Comparison of ENCODE assay signal across 37 cellular contexts in genomic region chr4:15516494-15516893, GRCh38. TPM values are rescaled to one million over a fixed set of nuclear protein-coding genes. Genes with fewer than 3 reads are reported as not detected.
"Had no signal": no experiment of that assay in that cellular context is flagged by ENCODE, and none has a peak within 500 bp of the region (broad histone marks: within the 10 kb centered on the region; RNA-seq: fewer than 3 reads in every experiment).

No MANE protein-coding gene starts in this region.

- DNase-seq: activated effector memory CD4-positive, alpha-beta T cell treated with anti-CD3 and anti-CD28 coated beads, Interleukin-2, amount 50 U/mL, for 16 hours; activated effector memory CD4-positive, alpha-beta T cell treated with Interleukin-2 at 50 U/mL for 16 hours; activated gamma-delta T cell; activated gamma-delta T cell treated with Interleukin-2 at 50 U/mL for 16 hours; activated naive CD4-positive, alpha-beta T cell; activated naive CD4-positive, alpha-beta T cell treated with anti-CD3 and anti-CD28 coated beads for 36 hours; activated naive CD4-positive, alpha-beta T cell treated with anti-CD3 and anti-CD28 coated beads, Interleukin-2, amount 10 ng/mL, durations not matched to agents 7 days and 5 days; activated naive CD4-positive, alpha-beta T cell treated with anti-CD3 and anti-CD28 coated beads, Interleukin-2, amount 50 U/mL, for 16 hours; activated naive CD4-positive, alpha-beta T cell treated with Interleukin-2 at 50 U/mL for 16 hours; activated naive CD8-positive, alpha-beta T cell treated with anti-CD3 and anti-CD28 coated beads for 36 hours; activated naive CD8-positive, alpha-beta T cell treated with anti-CD3 and anti-CD28 coated beads, Interleukin-2, amount 10 ng/mL, durations not matched to agents 7 days and 5 days; activated naive CD8-positive, alpha-beta T cell treated with anti-CD3 and anti-CD28 coated beads, Interleukin-2, amount 50 U/mL, for 24 hours; activated T-cell treated with anti-CD3 and anti-CD28 coated beads, Interleukin-2, amount 50 U/mL, for 1 hour; activated T-cell treated with anti-CD3 and anti-CD28 coated beads, Interleukin-2, amount 50 U/mL, for 24 hours; activated T-cell treated with anti-CD3 and anti-CD28 coated beads, Interleukin-2, amount 50 U/mL, for 4 hours; activated T-cell treated with anti-CD3 and anti-CD28 coated beads, Interleukin-2, amount 50 U/mL, for 48 hours; activated T-cell treated with anti-CD3 and anti-CD28 coated beads, Interleukin-2, amount 50 U/mL, for 72 hours; adrenal gland; amniotic stem cell; amygdala; anterior cingulate cortex; aorta; body of pancreas; brain microvascular endothelial cell; caudate nucleus; central memory CD4-positive, alpha-beta T cell; cerebellar nuclear complex had no signal

- H3K27ac ChIP-seq: adrenal gland, ascending aorta, body of pancreas, cardiac muscle cell had no signal

- H3K27ac Mint-ChIP-seq: activated naive CD4-positive, alpha-beta T cell treated with anti-CD3 and anti-CD28 coated beads for 36 hours; activated naive CD4-positive, alpha-beta T cell treated with anti-CD3 and anti-CD28 coated beads, Interleukin-2, amount 10 ng/mL, durations not matched to agents 7 days and 5 days; activated naive CD4-positive, alpha-beta T cell treated with anti-CD3 and anti-CD28 coated beads, Interleukin-2, amount 50 U/mL, for 24 hours; activated naive CD4-positive, alpha-beta T cell treated with anti-CD3 and anti-CD28 coated beads, Interleukin-2, amount 50 U/mL, for 72 hours; activated naive CD8-positive, alpha-beta T cell; activated naive CD8-positive, alpha-beta T cell treated with anti-CD3 and anti-CD28 coated beads for 36 hours; activated naive CD8-positive, alpha-beta T cell treated with anti-CD3 and anti-CD28 coated beads, Interleukin-2, amount 10 ng/mL, durations not matched to agents 7 days and 5 days; activated naive CD8-positive, alpha-beta T cell treated with anti-CD3 and anti-CD28 coated beads, Interleukin-2, amount 50 U/mL, for 24 hours; activated T-cell treated with anti-CD3 and anti-CD28 coated beads, Interleukin-2, amount 50 U/mL, for 24 hours; activated T-cell treated with anti-CD3 and anti-CD28 coated beads, Interleukin-2, amount 50 U/mL, for 72 hours; activated T-helper 1 cell treated with anti-CD3 and anti-CD28 coated beads, Interleukin-12 subunit alpha, Interleukin-12 subunit beta, Interleukin-2, Interleukin-4 antibody, amounts not matched to agents 30 ng/mL and 10 ng/mL and 1 ng/mL, durations not matched to agents 14 hours and 24 hours and 36 hours; activated T-helper 17 cell treated with anti-CD3 and anti-CD28 coated beads, Interleukin-2, amount 50 U/mL, for 72 hours; activated T-helper 2 cell treated with anti-CD3 and anti-CD28 coated beads, Interferon-gamma antibody, Interleukin-2, Interleukin-4, amounts not matched to agents 10 μg/mL and 5 μg/mL and 100 μg/mL, durations not matched to agents 14 hours and 24 hours and 36 hours; brain had no signal

- H3K27me3 ChIP-seq: adrenal gland, ascending aorta, body of pancreas, brain microvascular endothelial cell, cardiac muscle cell had no signal

- H3K4me3 ChIP-seq: adrenal gland, ascending aorta, body of pancreas, cardiac muscle cell had no signal

- H3K4me1 ChIP-seq: adrenal gland, ascending aorta, body of pancreas had no signal

- H3K9me3 Mint-ChIP-seq: activated naive CD4-positive, alpha-beta T cell treated with anti-CD3 and anti-CD28 coated beads, Interleukin-2, amount 50 U/mL, for 24 hours; activated T-helper 17 cell treated with anti-CD3 and anti-CD28 coated beads, Interleukin-2, amount 50 U/mL, for 72 hours had no signal

- H3K4me3 Mint-ChIP-seq: activated naive CD4-positive, alpha-beta T cell treated with anti-CD3 and anti-CD28 coated beads for 36 hours; activated naive CD4-positive, alpha-beta T cell treated with anti-CD3 and anti-CD28 coated beads, Interleukin-2, amount 10 ng/mL, durations not matched to agents 7 days and 5 days; activated naive CD4-positive, alpha-beta T cell treated with anti-CD3 and anti-CD28 coated beads, Interleukin-2, amount 50 U/mL, for 24 hours; activated naive CD8-positive, alpha-beta T cell; activated naive CD8-positive, alpha-beta T cell treated with anti-CD3 and anti-CD28 coated beads for 36 hours; activated naive CD8-positive, alpha-beta T cell treated with anti-CD3 and anti-CD28 coated beads, Interleukin-2, amount 10 ng/mL, durations not matched to agents 7 days and 5 days; activated naive CD8-positive, alpha-beta T cell treated with anti-CD3 and anti-CD28 coated beads, Interleukin-2, amount 50 U/mL, for 24 hours; activated T-cell treated with anti-CD3 and anti-CD28 coated beads, Interleukin-2, amount 50 U/mL, for 24 hours; activated T-cell treated with anti-CD3 and anti-CD28 coated beads, Interleukin-2, amount 50 U/mL, for 4 hours; activated T-cell treated with anti-CD3 and anti-CD28 coated beads, Interleukin-2, amount 50 U/mL, for 72 hours; activated T-helper 1 cell treated with anti-CD3 and anti-CD28 coated beads, Interleukin-12 subunit alpha, Interleukin-12 subunit beta, Interleukin-2, Interleukin-4 antibody, amounts not matched to agents 30 ng/mL and 10 ng/mL and 1 ng/mL, durations not matched to agents 14 hours and 24 hours and 36 hours; activated T-helper 17 cell treated with anti-CD3 and anti-CD28 coated beads, Interleukin-2, amount 50 U/mL, for 72 hours; brain; central memory CD8-positive, alpha-beta T cell had no signal

- H3K4me1 Mint-ChIP-seq: activated naive CD4-positive, alpha-beta T cell treated with anti-CD3 and anti-CD28 coated beads, Interleukin-2, amount 50 U/mL, for 24 hours; activated naive CD8-positive, alpha-beta T cell treated with anti-CD3 and anti-CD28 coated beads, Interleukin-2, amount 50 U/mL, for 24 hours; central memory CD8-positive, alpha-beta T cell had no signal

- H3K9me3 ChIP-seq: adrenal gland, ascending aorta, body of pancreas had no signal

- H3K36me3 Mint-ChIP-seq: activated naive CD4-positive, alpha-beta T cell treated with anti-CD3 and anti-CD28 coated beads, Interleukin-2, amount 10 ng/mL, durations not matched to agents 7 days and 5 days had no signal

- H3K27me3 Mint-ChIP-seq: activated naive CD4-positive, alpha-beta T cell treated with anti-CD3 and anti-CD28 coated beads, Interleukin-2, amount 10 ng/mL, durations not matched to agents 7 days and 5 days; activated naive CD4-positive, alpha-beta T cell treated with anti-CD3 and anti-CD28 coated beads, Interleukin-2, amount 50 U/mL, for 24 hours; activated naive CD8-positive, alpha-beta T cell; activated naive CD8-positive, alpha-beta T cell treated with anti-CD3 and anti-CD28 coated beads for 36 hours; activated naive CD8-positive, alpha-beta T cell treated with anti-CD3 and anti-CD28 coated beads, Interleukin-2, amount 10 ng/mL, durations not matched to agents 7 days and 5 days; activated naive CD8-positive, alpha-beta T cell treated with anti-CD3 and anti-CD28 coated beads, Interleukin-2, amount 50 U/mL, for 24 hours; activated T-cell treated with anti-CD3 and anti-CD28 coated beads, Interleukin-2, amount 50 U/mL, for 24 hours; activated T-helper 17 cell treated with anti-CD3 and anti-CD28 coated beads, Interleukin-2, amount 50 U/mL, for 72 hours; brain; central memory CD8-positive, alpha-beta T cell had no signal

RNA-seq across cellular contexts. Expression of gene CC2D2A, which starts 46.8 kb away (rescaled TPM):
- total RNA-seq: activated naive CD4-positive, alpha-beta T cell treated with anti-CD3 and anti-CD28 coated beads for 36 hours; activated naive CD4-positive, alpha-beta T cell treated with anti-CD3 and anti-CD28 coated beads, Interleukin-2, amount 50 U/mL, for 72 hours; activated naive CD8-positive, alpha-beta T cell treated with anti-CD3 and anti-CD28 coated beads for 36 hours; activated naive CD8-positive, alpha-beta T cell treated with anti-CD3 and anti-CD28 coated beads, Interleukin-2, amount 10 ng/mL, durations not matched to agents 7 days and 5 days; activated T-cell treated with anti-CD3 and anti-CD28 coated beads, Interleukin-2, amount 50 U/mL, for 72 hours; activated T-helper 1 cell treated with anti-CD3 and anti-CD28 coated beads, Interleukin-12 subunit alpha, Interleukin-12 subunit beta, Interleukin-2, Interleukin-4 antibody, amounts not matched to agents 30 ng/mL and 10 ng/mL and 1 ng/mL, durations not matched to agents 14 hours and 24 hours and 36 hours; activated T-helper 17 cell treated with anti-CD3 and anti-CD28 coated beads, Interleukin-2, amount 50 U/mL, for 72 hours; activated T-helper 2 cell treated with anti-CD3 and anti-CD28 coated beads, Interferon-gamma antibody, Interleukin-2, Interleukin-4, amounts not matched to agents 10 μg/mL and 5 μg/mL and 100 μg/mL, durations not matched to agents 14 hours and 24 hours and 36 hours had no signal
